ENCODE assay signal across 18 cellular contexts in the genomic region with DNA sequence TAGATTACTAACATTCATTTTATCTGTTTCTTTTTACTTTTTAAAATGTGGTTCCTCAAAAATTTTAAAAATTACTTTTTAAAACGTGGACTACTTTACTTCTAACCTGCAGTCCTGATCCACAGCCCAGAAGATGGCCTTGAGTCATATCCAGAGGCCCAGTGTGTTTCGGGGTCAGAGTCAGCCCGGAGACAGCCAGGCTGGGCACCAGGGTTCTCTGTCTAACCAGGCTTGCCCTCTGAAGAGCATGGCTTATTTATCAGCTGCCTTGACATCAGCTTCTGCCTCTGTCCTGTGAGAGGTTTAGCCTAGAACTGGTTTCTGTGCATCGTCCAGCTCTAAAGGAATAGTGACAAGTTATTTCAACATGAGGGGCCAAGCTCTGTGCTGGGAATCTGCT.
DNase-seq lines count a peak whose midpoint lies in the region; ATAC-seq and TF ChIP-seq lines count a peak whose summit lies in the region.
"Had no signal": no experiment of that assay in that cellular context is flagged by ENCODE, and none has a peak within 500 bp of the region (broad histone marks: within the 10 kb centered on the region; RNA-seq: fewer than 3 reads in every experiment).

No MANE protein-coding gene starts in this region.

- 0 out of 2 replicates have a peak, but pooled peaks cover 4% of the 10 kb centered on the region for H3K9me2 ChIP-seq in GM23338 (ENCODE audit: insufficient read depth)

- H3K27me3 Mint-ChIP-seq in GM23338 (ENCODE audit: insufficient read depth, low read depth, poor library complexity) = peaks cover 6% of the 10 kb centered on the region
- no peaks in the 10 kb centered on the region for H3K27me3 Mint-ChIP-seq in osteocyte (ENCODE audit: unreplicated experiment)

- H3F3A ChIP-seq in GM23338 (replicated peaks; ENCODE audit: low read depth) = no peaks in the 10 kb centered on the region

- no peaks in the 10 kb centered on the region for H4K20me1 ChIP-seq in GM23338 (replicated peaks; ENCODE audit: insufficient read depth)
- H4K20me1 ChIP-seq: BLaER1 had no signal

- no peaks in the 10 kb centered on the region for H3K27me3 ChIP-seq in GM23338 (ENCODE audit: insufficient read depth)
- H3K27me3 ChIP-seq: BE2C, BLaER1 had no signal

- DNase-seq in GM23338 (ENCODE audit: low spot score) (no peak), mucosa of gallbladder (ENCODE audit: low spot score) (peak; percentile 8), osteocyte (ENCODE audit: extremely low spot score, unreplicated experiment) (peak; percentile 51), NCI-H524 treated with DMSO at 0.1 percent for 48 hours (lab: John Stamatoyannopoulos, UW) (no peak), NCI-H1092 (lab: John Stamatoyannopoulos, UW) (no peak)
- DNase-seq: 8988T; ACHN; BE2C; C1 segment of cervical spinal cord; Caco-2; Calu3; CD4-positive, alpha-beta T cell; CD8-positive, alpha-beta T cell; DMS79 treated with DMSO at 0.1 percent for 48 hours; GF-D8 had no signal

- H3K9me3 Mint-ChIP-seq in GM23338 (peaks cover under 1% of the 10 kb centered on the region; the same call in 2 of the 3 replicates), osteocyte (ENCODE audit: unreplicated experiment) (peaks cover 12% of the 10 kb centered on the region)
- H3K9me3 Mint-ChIP-seq: CD4-positive, alpha-beta T cell; CD8-positive, alpha-beta T cell had no signal

- H3K27ac Mint-ChIP-seq in GM23338 (no peak overlapping the region), osteocyte (ENCODE audit: unreplicated experiment) (no peak overlapping the region)
- H3K27ac Mint-ChIP-seq: CD4-positive, alpha-beta T cell; CD8-positive, alpha-beta T cell had no signal

- peak overlapping the region; percentile 1; the same call in 1 of the 2 replicates for H3K27ac ChIP-seq in C4-2B
- no peak overlapping the region for H3K27ac ChIP-seq in GM23338 (ENCODE audit: low read depth)
- H3K27ac ChIP-seq: BLaER1 had no signal

- H2AFZ ChIP-seq in GM23338 = peak overlapping the region; percentile 56; the same call in 1 of the 2 replicates

- H3K79me2 ChIP-seq in GM23338 (replicated peaks; ENCODE audit: insufficient read depth) = no peaks in the 10 kb centered on the region

- H3K4me1 ChIP-seq in GM23338 (ENCODE audit: insufficient read depth) = no peaks in the 10 kb centered on the region
- H3K4me1 ChIP-seq: BE2C, Caco-2 had no signal

- H3K4me3 Mint-ChIP-seq in GM23338 = no peak overlapping the region
- H3K4me3 Mint-ChIP-seq in osteocyte (ENCODE audit: unreplicated experiment) = no peak overlapping the region
- H3K4me3 Mint-ChIP-seq: CD4-positive, alpha-beta T cell; CD8-positive, alpha-beta T cell had no signal

- H3K4me2 ChIP-seq in GM23338 = no peak overlapping the region
- H3K4me2 ChIP-seq: BLaER1 had no signal

- TF ChIP-seq CTCF in C4-2B (conservative IDR thresholded peaks at IDR 0.05) (no peak), GM23338 (conservative IDR thresholded peaks at IDR 0.05; ENCODE audit: low read depth in 2 of 2) (no peak), osteocyte (IDR thresholded peaks at IDR 0.05) (no peak)

- no peaks in the 10 kb centered on the region; the same call in 2 of the 3 replicates for H3K4me1 Mint-ChIP-seq in GM23338
- no peaks in the 10 kb centered on the region for H3K4me1 Mint-ChIP-seq in osteocyte (ENCODE audit: unreplicated experiment)

- no peaks in the 10 kb centered on the region for H3K36me3 ChIP-seq in GM23338 (ENCODE audit: insufficient read depth)
- H3K36me3 ChIP-seq: BE2C, BLaER1 had no signal

- no peak overlapping the region for H3K4me3 ChIP-seq in GM23338
- H3K4me3 ChIP-seq: BLaER1 had no signal

- H3K36me3 Mint-ChIP-seq in GM23338 (ENCODE audit: low read depth) (no peaks in the 10 kb centered on the region; the same call in 2 of the 3 replicates), osteocyte (ENCODE audit: unreplicated experiment) (no peaks in the 10 kb centered on the region)
- H3K36me3 Mint-ChIP-seq: CD8-positive, alpha-beta T cell had no signal

- ATAC-seq in GM23338 = no peak
- no peak for ATAC-seq in GM19324 (IDR thresholded peaks at IDR 0.05; ENCODE audit: low FRiP score, unreplicated experiment)
- ATAC-seq: CD8-positive, alpha-beta T cell had no signal

TF ChIP-seq in GM23338, 12 proteins besides CTCF, POLR2A, EP300 and RAD21 (continues in another document):
- TF ChIP-seq CREB1 (CRISPR knock-in tag; IDR thresholded peaks at IDR 0.05; ENCODE audit: low read depth) = no peak
- TF ChIP-seq ZNF331 (CRISPR knock-in tag; IDR thresholded peaks at IDR 0.05; ENCODE audit: low read depth) = no peak
- TF ChIP-seq, protein P1, sequence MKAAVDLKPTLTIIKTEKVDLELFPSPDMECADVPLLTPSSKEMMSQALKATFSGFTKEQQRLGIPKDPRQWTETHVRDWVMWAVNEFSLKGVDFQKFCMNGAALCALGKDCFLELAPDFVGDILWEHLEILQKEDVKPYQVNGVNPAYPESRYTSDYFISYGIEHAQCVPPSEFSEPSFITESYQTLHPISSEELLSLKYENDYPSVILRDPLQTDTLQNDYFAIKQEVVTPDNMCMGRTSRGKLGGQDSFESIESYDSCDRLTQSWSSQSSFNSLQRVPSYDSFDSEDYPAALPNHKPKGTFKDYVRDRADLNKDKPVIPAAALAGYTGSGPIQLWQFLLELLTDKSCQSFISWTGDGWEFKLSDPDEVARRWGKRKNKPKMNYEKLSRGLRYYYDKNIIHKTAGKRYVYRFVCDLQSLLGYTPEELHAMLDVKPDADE (IDR thresholded peaks at IDR 0.05) = no peak
- TF ChIP-seq, protein P2, sequence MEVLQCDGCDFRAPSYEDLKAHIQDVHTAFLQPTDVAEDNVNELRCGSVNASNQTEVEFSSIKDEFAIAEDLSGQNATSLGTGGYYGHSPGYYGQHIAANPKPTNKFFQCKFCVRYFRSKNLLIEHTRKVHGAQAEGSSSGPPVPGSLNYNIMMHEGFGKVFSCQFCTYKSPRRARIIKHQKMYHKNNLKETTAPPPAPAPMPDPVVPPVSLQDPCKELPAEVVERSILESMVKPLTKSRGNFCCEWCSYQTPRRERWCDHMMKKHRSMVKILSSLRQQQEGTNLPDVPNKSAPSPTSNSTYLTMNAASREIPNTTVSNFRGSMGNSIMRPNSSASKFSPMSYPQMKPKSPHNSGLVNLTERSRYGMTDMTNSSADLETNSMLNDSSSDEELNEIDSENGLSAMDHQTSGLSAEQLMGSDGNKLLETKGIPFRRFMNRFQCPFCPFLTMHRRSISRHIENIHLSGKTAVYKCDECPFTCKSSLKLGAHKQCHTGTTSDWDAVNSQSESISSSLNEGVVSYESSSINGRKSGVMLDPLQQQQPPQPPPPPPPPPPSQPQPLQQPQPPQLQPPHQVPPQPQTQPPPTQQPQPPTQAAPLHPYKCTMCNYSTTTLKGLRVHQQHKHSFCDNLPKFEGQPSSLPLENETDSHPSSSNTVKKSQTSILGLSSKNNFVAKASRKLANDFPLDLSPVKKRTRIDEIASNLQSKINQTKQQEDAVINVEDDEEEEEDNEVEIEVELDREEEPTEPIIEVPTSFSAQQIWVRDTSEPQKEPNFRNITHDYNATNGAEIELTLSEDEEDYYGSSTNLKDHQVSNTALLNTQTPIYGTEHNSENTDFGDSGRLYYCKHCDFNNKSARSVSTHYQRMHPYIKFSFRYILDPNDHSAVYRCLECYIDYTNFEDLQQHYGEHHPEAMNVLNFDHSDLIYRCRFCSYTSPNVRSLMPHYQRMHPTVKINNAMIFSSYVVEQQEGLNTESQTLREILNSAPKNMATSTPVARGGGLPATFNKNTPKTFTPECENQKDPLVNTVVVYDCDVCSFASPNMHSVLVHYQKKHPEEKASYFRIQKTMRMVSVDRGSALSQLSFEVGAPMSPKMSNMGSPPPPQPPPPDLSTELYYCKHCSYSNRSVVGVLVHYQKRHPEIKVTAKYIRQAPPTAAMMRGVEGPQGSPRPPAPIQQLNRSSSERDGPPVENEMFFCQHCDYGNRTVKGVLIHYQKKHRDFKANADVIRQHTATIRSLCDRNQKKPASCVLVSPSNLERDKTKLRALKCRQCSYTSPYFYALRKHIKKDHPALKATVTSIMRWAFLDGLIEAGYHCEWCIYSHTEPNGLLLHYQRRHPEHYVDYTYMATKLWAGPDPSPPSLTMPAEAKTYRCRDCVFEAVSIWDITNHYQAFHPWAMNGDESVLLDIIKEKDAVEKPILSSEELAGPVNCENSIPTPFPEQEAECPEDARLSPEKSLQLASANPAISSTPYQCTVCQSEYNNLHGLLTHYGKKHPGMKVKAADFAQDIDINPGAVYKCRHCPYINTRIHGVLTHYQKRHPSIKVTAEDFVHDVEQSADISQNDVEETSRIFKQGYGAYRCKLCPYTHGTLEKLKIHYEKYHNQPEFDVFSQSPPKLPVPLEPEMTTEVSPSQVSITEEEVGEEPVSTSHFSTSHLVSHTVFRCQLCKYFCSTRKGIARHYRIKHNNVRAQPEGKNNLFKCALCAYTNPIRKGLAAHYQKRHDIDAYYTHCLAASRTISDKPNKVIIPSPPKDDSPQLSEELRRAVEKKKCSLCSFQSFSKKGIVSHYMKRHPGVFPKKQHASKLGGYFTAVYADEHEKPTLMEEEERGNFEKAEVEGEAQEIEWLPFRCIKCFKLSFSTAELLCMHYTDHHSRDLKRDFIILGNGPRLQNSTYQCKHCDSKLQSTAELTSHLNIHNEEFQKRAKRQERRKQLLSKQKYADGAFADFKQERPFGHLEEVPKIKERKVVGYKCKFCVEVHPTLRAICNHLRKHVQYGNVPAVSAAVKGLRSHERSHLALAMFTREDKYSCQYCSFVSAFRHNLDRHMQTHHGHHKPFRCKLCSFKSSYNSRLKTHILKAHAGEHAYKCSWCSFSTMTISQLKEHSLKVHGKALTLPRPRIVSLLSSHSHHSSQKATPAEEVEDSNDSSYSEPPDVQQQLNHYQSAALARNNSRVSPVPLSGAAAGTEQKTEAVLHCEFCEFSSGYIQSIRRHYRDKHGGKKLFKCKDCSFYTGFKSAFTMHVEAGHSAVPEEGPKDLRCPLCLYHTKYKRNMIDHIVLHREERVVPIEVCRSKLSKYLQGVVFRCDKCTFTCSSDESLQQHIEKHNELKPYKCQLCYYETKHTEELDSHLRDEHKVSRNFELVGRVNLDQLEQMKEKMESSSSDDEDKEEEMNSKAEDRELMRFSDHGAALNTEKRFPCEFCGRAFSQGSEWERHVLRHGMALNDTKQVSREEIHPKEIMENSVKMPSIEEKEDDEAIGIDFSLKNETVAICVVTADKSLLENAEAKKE (CRISPR knock-in tag; IDR thresholded peaks at IDR 0.05) = no peak
- TF ChIP-seq STAT1 (IDR thresholded peaks at IDR 0.05; ENCODE audit: unreplicated experiment) = no peak
- TF ChIP-seq NANOG (IDR thresholded peaks at IDR 0.05; ENCODE audit: borderline replicate concordance) = no peak
- TF ChIP-seq ZNF114 (CRISPR knock-in tag; IDR thresholded peaks at IDR 0.05) = no peak
- no peak for TF ChIP-seq EZH2phosphoT487 (IDR thresholded peaks at IDR 0.05; ENCODE audit: unreplicated experiment)

Comparison
In these comparisons a context has a peak if more than half of its experiments do, and no peak if none do; other contexts are left out.
1. DNase-seq: peak in mucosa of gallbladder (single experiment) and osteocyte (single experiment); none in GM23338 (single experiment), NCI-H524 treated with DMSO at 0.1 percent for 48 hours (single experiment) and NCI-H1092 (single experiment).